In the genomic region with DNA sequence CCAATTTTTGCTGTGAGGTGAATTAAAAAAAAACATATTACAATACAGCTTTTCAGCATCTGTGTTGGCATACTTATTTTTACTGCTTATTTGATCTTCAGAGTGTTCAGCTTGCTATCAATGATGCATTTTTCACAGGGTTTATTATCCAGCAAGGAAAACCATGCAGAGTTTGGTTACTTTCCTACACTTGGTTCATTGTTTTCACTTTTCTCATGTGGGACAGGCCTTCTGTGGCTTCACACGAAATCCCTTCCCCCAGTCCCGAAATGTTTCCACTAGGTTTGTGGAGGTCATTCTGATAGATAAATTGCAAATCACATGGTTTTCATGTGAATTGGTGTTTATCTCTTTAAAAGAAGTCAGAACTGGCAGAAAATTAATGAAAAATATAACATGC, we compare ENCODE assay signal across 32 cellular contexts.
"Had no signal": no experiment of that assay in that cellular context is flagged by ENCODE, and none has a peak within 500 bp of the region (broad histone marks: within the 10 kb centered on the region; RNA-seq: fewer than 3 reads in every experiment).

No MANE protein-coding gene starts in this region.

- H3K4me3 Mint-ChIP-seq: activated CD4-positive, alpha-beta memory T cell treated with anti-CD3 and anti-CD28 coated beads for 36 hours; activated CD4-positive, alpha-beta T cell treated with anti-CD3 and anti-CD28 coated beads for 36 hours; activated CD4-positive, alpha-beta T cell treated with anti-CD3 and anti-CD28 coated beads, Interleukin-2, amount 10 ng/mL, durations not matched to agents 24 days and 14 days; activated CD8-positive, alpha-beta memory T cell treated with anti-CD3 and anti-CD28 coated beads, Interleukin-2, amount 10 ng/mL, durations not matched to agents 7 days and 5 days; activated CD8-positive, alpha-beta T cell treated with anti-CD3 and anti-CD28 coated beads, Interleukin-2, amount 10 ng/mL, durations not matched to agents 7 days and 5 days; activated naive CD4-positive, alpha-beta T cell treated with anti-CD3 and anti-CD28 coated beads for 36 hours; activated naive CD4-positive, alpha-beta T cell treated with anti-CD3 and anti-CD28 coated beads, Interleukin-2, amount 50 U/mL, for 24 hours; activated naive CD8-positive, alpha-beta T cell treated with anti-CD3 and anti-CD28 coated beads for 36 hours; activated naive CD8-positive, alpha-beta T cell treated with anti-CD3 and anti-CD28 coated beads, Interleukin-2, amount 50 U/mL, for 24 hours; activated T-helper 1 cell treated with anti-CD3 and anti-CD28 coated beads, Interleukin-12 subunit alpha, Interleukin-12 subunit beta, Interleukin-2, Interleukin-4 antibody, amounts not matched to agents 30 ng/mL and 10 ng/mL and 1 ng/mL, durations not matched to agents 14 hours and 24 hours and 36 hours; effector memory CD8-positive, alpha-beta T cell; T-helper 17 cell had no signal

- H3K4me3 ChIP-seq: adrenal gland, ascending aorta, esophagus muscularis mucosa, gastroesophageal sphincter had no signal

- H3K36me3 ChIP-seq: adrenal gland, ascending aorta, brain microvascular endothelial cell, esophagus muscularis mucosa, gastroesophageal sphincter had no signal

- H3K27me3 ChIP-seq: adrenal gland, ascending aorta, brain microvascular endothelial cell, esophagus muscularis mucosa, gastroesophageal sphincter had no signal

- H3K27ac ChIP-seq: adrenal gland, ascending aorta, brain microvascular endothelial cell, esophagus muscularis mucosa, foreskin keratinocyte, gastroesophageal sphincter had no signal

- DNase-seq: activated CD4-positive, alpha-beta memory T cell treated with anti-CD3 and anti-CD28 coated beads for 36 hours; activated CD4-positive, alpha-beta T cell treated with anti-CD3 and anti-CD28 coated beads for 36 hours; activated CD4-positive, alpha-beta T cell treated with anti-CD3 and anti-CD28 coated beads, Interleukin-2, amount 10 ng/mL, durations not matched to agents 24 days and 14 days; activated CD4-positive, CD25-positive, alpha-beta regulatory T cell; activated CD4-positive, CD25-positive, alpha-beta regulatory T cell treated with anti-CD3 and anti-CD28 coated beads, Interleukin-2, amount 50 U/mL, for 72 hours; activated CD8-positive, alpha-beta memory T cell treated with anti-CD3 and anti-CD28 coated beads, Interleukin-2, amount 10 ng/mL, durations not matched to agents 7 days and 5 days; activated CD8-positive, alpha-beta memory T cell treated with anti-CD3 and anti-CD28 coated beads, Interleukin-2, amount 50 U/mL, for 4 hours; activated CD8-positive, alpha-beta T cell treated with anti-CD3 and anti-CD28 coated beads, Interleukin-2, amount 10 ng/mL, durations not matched to agents 7 days and 5 days; activated effector memory CD4-positive, alpha-beta T cell treated with anti-CD3 and anti-CD28 coated beads, Interleukin-2, amount 50 U/mL, for 16 hours; activated naive CD4-positive, alpha-beta T cell treated with anti-CD3 and anti-CD28 coated beads for 36 hours; activated naive CD8-positive, alpha-beta T cell treated with anti-CD3 and anti-CD28 coated beads for 36 hours; activated naive CD8-positive, alpha-beta T cell treated with anti-CD3 and anti-CD28 coated beads, Interleukin-2, amount 50 U/mL, for 24 hours; activated T-cell treated with anti-CD3 and anti-CD28 coated beads, Interleukin-2, amount 50 U/mL, for 1 hour; activated T-cell treated with anti-CD3 and anti-CD28 coated beads, Interleukin-2, amount 50 U/mL, for 48 hours; adrenal gland; amygdala; brain microvascular endothelial cell; cortex of kidney; dermis blood vessel endothelial cell; effector CD4-positive, alpha-beta T cell; effector memory CD8-positive, alpha-beta T cell; erythroblast; foreskin keratinocyte; head of caudate nucleus; T-helper 1 cell; T-helper 17 cell had no signal

- H3K4me1 Mint-ChIP-seq: activated CD4-positive, alpha-beta T cell treated with anti-CD3 and anti-CD28 coated beads for 36 hours; activated CD4-positive, alpha-beta T cell treated with anti-CD3 and anti-CD28 coated beads, Interleukin-2, amount 10 ng/mL, durations not matched to agents 24 days and 14 days; activated CD8-positive, alpha-beta memory T cell treated with anti-CD3 and anti-CD28 coated beads, Interleukin-2, amount 10 ng/mL, durations not matched to agents 7 days and 5 days; activated naive CD4-positive, alpha-beta T cell treated with anti-CD3 and anti-CD28 coated beads, Interleukin-2, amount 50 U/mL, for 24 hours; activated naive CD8-positive, alpha-beta T cell treated with anti-CD3 and anti-CD28 coated beads for 36 hours; activated naive CD8-positive, alpha-beta T cell treated with anti-CD3 and anti-CD28 coated beads, Interleukin-2, amount 50 U/mL, for 24 hours; T-helper 17 cell had no signal

- H3K9me3 Mint-ChIP-seq: activated CD4-positive, alpha-beta memory T cell treated with anti-CD3 and anti-CD28 coated beads for 36 hours; activated CD4-positive, alpha-beta T cell treated with anti-CD3 and anti-CD28 coated beads, Interleukin-2, amount 10 ng/mL, durations not matched to agents 24 days and 14 days; activated naive CD4-positive, alpha-beta T cell treated with anti-CD3 and anti-CD28 coated beads, Interleukin-2, amount 50 U/mL, for 24 hours; activated naive CD8-positive, alpha-beta T cell treated with anti-CD3 and anti-CD28 coated beads, Interleukin-2, amount 50 U/mL, for 24 hours; activated T-helper 1 cell treated with anti-CD3 and anti-CD28 coated beads, Interleukin-12 subunit alpha, Interleukin-12 subunit beta, Interleukin-2, Interleukin-4 antibody, amounts not matched to agents 30 ng/mL and 10 ng/mL and 1 ng/mL, durations not matched to agents 14 hours and 24 hours and 36 hours; activated T-helper 2 cell treated with anti-CD3 and anti-CD28 coated beads, Interferon-gamma antibody, Interleukin-2, Interleukin-4, amounts not matched to agents 10 μg/mL and 5 μg/mL and 100 μg/mL, durations not matched to agents 14 hours and 24 hours and 36 hours; effector memory CD8-positive, alpha-beta T cell had no signal

- H3K4me1 ChIP-seq: adrenal gland, ascending aorta, esophagus muscularis mucosa, foreskin keratinocyte, gastroesophageal sphincter had no signal

- H3K27ac Mint-ChIP-seq: activated CD4-positive, alpha-beta memory T cell treated with anti-CD3 and anti-CD28 coated beads for 36 hours; activated CD4-positive, alpha-beta T cell treated with anti-CD3 and anti-CD28 coated beads for 36 hours; activated CD4-positive, alpha-beta T cell treated with anti-CD3 and anti-CD28 coated beads, Interleukin-2, amount 10 ng/mL, durations not matched to agents 24 days and 14 days; activated CD8-positive, alpha-beta memory T cell treated with anti-CD3 and anti-CD28 coated beads, Interleukin-2, amount 10 ng/mL, durations not matched to agents 7 days and 5 days; activated CD8-positive, alpha-beta T cell treated with anti-CD3 and anti-CD28 coated beads, Interleukin-2, amount 10 ng/mL, durations not matched to agents 7 days and 5 days; activated naive CD4-positive, alpha-beta T cell treated with anti-CD3 and anti-CD28 coated beads for 36 hours; activated naive CD4-positive, alpha-beta T cell treated with anti-CD3 and anti-CD28 coated beads, Interleukin-2, amount 50 U/mL, for 24 hours; activated naive CD8-positive, alpha-beta T cell treated with anti-CD3 and anti-CD28 coated beads for 36 hours; activated naive CD8-positive, alpha-beta T cell treated with anti-CD3 and anti-CD28 coated beads, Interleukin-2, amount 50 U/mL, for 24 hours; activated T-helper 1 cell treated with anti-CD3 and anti-CD28 coated beads, Interleukin-12 subunit alpha, Interleukin-12 subunit beta, Interleukin-2, Interleukin-4 antibody, amounts not matched to agents 30 ng/mL and 10 ng/mL and 1 ng/mL, durations not matched to agents 14 hours and 24 hours and 36 hours; activated T-helper 2 cell treated with anti-CD3 and anti-CD28 coated beads, Interferon-gamma antibody, Interleukin-2, Interleukin-4, amounts not matched to agents 10 μg/mL and 5 μg/mL and 100 μg/mL, durations not matched to agents 14 hours and 24 hours and 36 hours; effector memory CD8-positive, alpha-beta T cell; T-helper 17 cell had no signal

- H3K9me3 ChIP-seq: adrenal gland, ascending aorta, esophagus muscularis mucosa, gastroesophageal sphincter had no signal

- H3K36me3 Mint-ChIP-seq: activated CD4-positive, alpha-beta memory T cell treated with anti-CD3 and anti-CD28 coated beads for 36 hours; activated CD8-positive, alpha-beta memory T cell treated with anti-CD3 and anti-CD28 coated beads, Interleukin-2, amount 10 ng/mL, durations not matched to agents 7 days and 5 days; activated naive CD4-positive, alpha-beta T cell treated with anti-CD3 and anti-CD28 coated beads, Interleukin-2, amount 50 U/mL, for 24 hours; activated naive CD8-positive, alpha-beta T cell treated with anti-CD3 and anti-CD28 coated beads for 36 hours had no signal

- ATAC-seq: activated CD4-positive, alpha-beta T cell treated with anti-CD3 and anti-CD28 coated beads for 36 hours; activated CD8-positive, alpha-beta memory T cell treated with anti-CD3 and anti-CD28 coated beads, Interleukin-2, amount 10 ng/mL, durations not matched to agents 7 days and 5 days; activated CD8-positive, alpha-beta T cell treated with anti-CD3 and anti-CD28 coated beads, Interleukin-2, amount 10 ng/mL, durations not matched to agents 7 days and 5 days; activated naive CD8-positive, alpha-beta T cell treated with anti-CD3 and anti-CD28 coated beads, Interleukin-2, amount 50 U/mL, for 24 hours; effector memory CD8-positive, alpha-beta T cell; foreskin keratinocyte; gastroesophageal sphincter; T-helper 17 cell had no signal

- H3K27me3 Mint-ChIP-seq: activated CD4-positive, alpha-beta memory T cell treated with anti-CD3 and anti-CD28 coated beads for 36 hours; activated CD4-positive, alpha-beta T cell treated with anti-CD3 and anti-CD28 coated beads for 36 hours; activated CD4-positive, alpha-beta T cell treated with anti-CD3 and anti-CD28 coated beads, Interleukin-2, amount 10 ng/mL, durations not matched to agents 24 days and 14 days; activated naive CD8-positive, alpha-beta T cell treated with anti-CD3 and anti-CD28 coated beads for 36 hours; activated naive CD8-positive, alpha-beta T cell treated with anti-CD3 and anti-CD28 coated beads, Interleukin-2, amount 50 U/mL, for 24 hours; effector memory CD8-positive, alpha-beta T cell; T-helper 17 cell had no signal
